ENCODE assay signal across 14 cellular contexts in genomic region chr16:58727028-58727781, GRCh38.
"Had no signal": no experiment of that assay in that cellular context is flagged by ENCODE, and none has a peak within 500 bp of the region (broad histone marks: within the 10 kb centered on the region; RNA-seq: fewer than 3 reads in every experiment).

No MANE protein-coding gene starts in this region.

- H3K9me3 ChIP-seq: thyroid gland, vagina had no signal

- H3K4me3 Mint-ChIP-seq: activated CD4-positive, alpha-beta memory T cell treated with anti-CD3 and anti-CD28 coated beads, Interleukin-2, amount 10 ng/mL, durations not matched to agents 7 days and 5 days; activated CD4-positive, alpha-beta T cell treated with anti-CD3 and anti-CD28 coated beads for 36 hours; central memory CD8-positive, alpha-beta T cell; naive thymus-derived CD8-positive, alpha-beta T cell; T-cell had no signal

- H3K27me3 ChIP-seq: hepatocyte, thyroid gland, vagina had no signal

- H3K27me3 Mint-ChIP-seq: activated CD4-positive, alpha-beta memory T cell treated with anti-CD3 and anti-CD28 coated beads, Interleukin-2, amount 10 ng/mL, durations not matched to agents 7 days and 5 days; activated CD4-positive, alpha-beta T cell treated with anti-CD3 and anti-CD28 coated beads for 36 hours; central memory CD8-positive, alpha-beta T cell; naive thymus-derived CD8-positive, alpha-beta T cell; T-cell had no signal

- ATAC-seq: activated CD4-positive, alpha-beta T cell treated with anti-CD3 and anti-CD28 coated beads for 36 hours; naive thymus-derived CD8-positive, alpha-beta T cell; T-cell had no signal

- DNase-seq: activated CD4-positive, alpha-beta memory T cell treated with anti-CD3 and anti-CD28 coated beads, Interleukin-2, amount 10 ng/mL, durations not matched to agents 7 days and 5 days; activated CD4-positive, alpha-beta T cell treated with anti-CD3 and anti-CD28 coated beads for 36 hours; activated naive CD4-positive, alpha-beta T cell treated with Interleukin-2 at 50 U/mL for 16 hours; effector memory CD4-positive, alpha-beta T cell; kidney glomerular epithelial cell; naive thymus-derived CD8-positive, alpha-beta T cell; stimulated activated CD4-positive, alpha-beta T cell treated with anti-CD3 and anti-CD28 coated beads, Interleukin-4, amount 100 ng/mL, for 1 hour; stimulated activated CD8-positive, alpha-beta memory T cell treated with anti-CD3 and anti-CD28 coated beads, Interleukin-4, amount 100 ng/mL, for 48 hours; T-cell; thyroid gland had no signal

- H3K27ac Mint-ChIP-seq: activated CD4-positive, alpha-beta memory T cell treated with anti-CD3 and anti-CD28 coated beads, Interleukin-2, amount 10 ng/mL, durations not matched to agents 7 days and 5 days; activated CD4-positive, alpha-beta T cell treated with anti-CD3 and anti-CD28 coated beads for 36 hours; T-cell had no signal

- H3K9me3 Mint-ChIP-seq: activated CD4-positive, alpha-beta memory T cell treated with anti-CD3 and anti-CD28 coated beads, Interleukin-2, amount 10 ng/mL, durations not matched to agents 7 days and 5 days; central memory CD8-positive, alpha-beta T cell; naive thymus-derived CD8-positive, alpha-beta T cell; T-cell had no signal

- H3K27ac ChIP-seq: hepatocyte, thyroid gland, vagina, VCaP had no signal

- H3K36me3 Mint-ChIP-seq: T-cell had no signal

- H3K4me3 ChIP-seq: hepatocyte, thyroid gland, vagina had no signal
